15 cellular contexts compared by ENCODE assay signal in the genomic region with DNA sequence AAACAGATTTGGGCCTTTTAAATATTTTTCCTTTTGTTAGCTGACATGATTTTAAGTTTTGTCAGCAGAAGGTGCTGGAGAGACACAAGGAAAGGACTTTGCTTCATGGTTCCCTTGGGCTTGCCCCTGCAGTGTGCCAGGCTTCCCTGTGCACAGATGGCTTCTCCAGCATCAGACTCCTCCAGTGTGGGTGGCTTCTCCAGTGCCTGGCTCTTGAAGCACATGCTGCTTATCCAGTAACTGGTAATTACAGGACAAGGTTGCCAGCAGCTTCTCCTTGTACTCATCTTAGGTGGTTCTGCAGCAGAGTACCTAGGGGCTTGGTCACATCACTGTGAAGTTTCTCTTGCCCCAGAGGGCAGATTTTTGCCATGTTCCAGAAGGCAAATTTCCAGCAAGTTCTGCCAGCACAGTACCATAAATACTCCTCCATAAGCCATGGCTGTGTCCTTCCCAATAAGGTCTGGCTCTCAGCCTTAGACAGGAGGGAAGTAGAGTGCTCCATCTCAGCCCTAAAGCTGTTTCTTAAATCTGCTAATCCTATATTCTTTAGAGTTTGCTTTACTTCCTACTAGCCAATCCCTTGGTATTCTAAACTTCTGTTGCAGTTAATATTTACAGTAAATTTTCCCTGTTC.
DNase-seq lines count a peak whose midpoint lies in the region; ATAC-seq and TF ChIP-seq lines count a peak whose summit lies in the region.
"Had no signal": no experiment of that assay in that cellular context is flagged by ENCODE, and none has a peak within 500 bp of the region (broad histone marks: within the 10 kb centered on the region; RNA-seq: fewer than 3 reads in every experiment).

No MANE protein-coding gene starts in this region.

- peaks cover 31% of the 10 kb centered on the region for H3K36me3 ChIP-seq in left ventricle myocardium inferior
- peaks cover 18 to 19% of the 10 kb centered on the region in 2 donors for H3K36me3 ChIP-seq in ascending aorta

- H3K9me3 ChIP-seq in left ventricle myocardium inferior (replicated peaks) (no peaks in the 10 kb centered on the region), ascending aorta (no peaks in the 10 kb centered on the region)
- H3K9me3 ChIP-seq: spleen, vagina had no signal

- peaks cover 13% of the 10 kb centered on the region for H3K4me1 Mint-ChIP-seq in activated CD8-positive, alpha-beta T cell treated with anti-CD3 and anti-CD28 coated beads for 36 hours (ENCODE audit: low read depth)
- no peaks in the 10 kb centered on the region for H3K4me1 Mint-ChIP-seq in activated CD8-positive, alpha-beta T cell treated with anti-CD3 and anti-CD28 coated beads, Interleukin-2, amount 10 ng/mL, durations not matched to agents 7 days and 5 days (ENCODE audit: low read depth)
- peaks cover 18% of the 10 kb centered on the region for H3K4me1 Mint-ChIP-seq in stimulated activated effector memory CD8-positive, alpha-beta T cell treated with anti-CD3 and anti-CD28 coated beads, Interleukin-12 subunit alpha, Interleukin-12 subunit beta, amount 100 ng/mL, for 72 hours

- ATAC-seq in activated CD8-positive, alpha-beta T cell treated with anti-CD3 and anti-CD28 coated beads for 36 hours: no peak
- no peak for ATAC-seq in activated CD8-positive, alpha-beta T cell treated with anti-CD3 and anti-CD28 coated beads, Interleukin-2, amount 10 ng/mL, durations not matched to agents 7 days and 5 days
- ATAC-seq in SK-N-SH treated with all-trans-retinoic acid at 6 μM for 48 hours: peak; percentile 37; the same call in 2 of the 3 replicates
- peak; percentile 31 for ATAC-seq in stimulated activated effector memory CD8-positive, alpha-beta T cell treated with anti-CD3 and anti-CD28 coated beads, Interleukin-12 subunit alpha, Interleukin-12 subunit beta, amount 100 ng/mL, for 72 hours
- no peak for ATAC-seq in GM18520 (IDR thresholded peaks at IDR 0.05; ENCODE audit: unreplicated experiment)
- no peak for ATAC-seq in HG02885 (IDR thresholded peaks at IDR 0.05; ENCODE audit: poor library complexity, unreplicated experiment)
- ATAC-seq: GM12878 had no signal

- H3K27me3 ChIP-seq in left ventricle myocardium inferior (ENCODE audit: low read depth) (no peaks in the 10 kb centered on the region), ascending aorta (no peaks in the 10 kb centered on the region)
- H3K27me3 ChIP-seq: spleen, vagina had no signal

- peaks cover 46% of the 10 kb centered on the region for H3K4me1 ChIP-seq in left ventricle myocardium inferior
- H3K4me1 ChIP-seq in ascending aorta: peaks cover 0 to 5% of the 10 kb centered on the region in 2 donors

- H3K27ac Mint-ChIP-seq in activated CD8-positive, alpha-beta T cell treated with anti-CD3 and anti-CD28 coated beads for 36 hours: peak overlapping the region; percentile 43
- no peak overlapping the region for H3K27ac Mint-ChIP-seq in activated CD8-positive, alpha-beta T cell treated with anti-CD3 and anti-CD28 coated beads, Interleukin-2, amount 10 ng/mL, durations not matched to agents 7 days and 5 days
- peak overlapping the region; percentile 79 for H3K27ac Mint-ChIP-seq in stimulated activated effector memory CD8-positive, alpha-beta T cell treated with anti-CD3 and anti-CD28 coated beads, Interleukin-12 subunit alpha, Interleukin-12 subunit beta, amount 100 ng/mL, for 72 hours

- intact Hi-C loops in activated CD8-positive, alpha-beta T cell treated with anti-CD3 and anti-CD28 coated beads for 36 hours (cut with micrococcal nuclease): no loop called here
- intact Hi-C loops in left ventricle myocardium inferior (cut with micrococcal nuclease): no loop called here
- intact Hi-C loops in ascending aorta (cut with DNase I): no loop called here

- no peaks in the 10 kb centered on the region for H3K9me3 Mint-ChIP-seq in activated CD8-positive, alpha-beta T cell treated with anti-CD3 and anti-CD28 coated beads for 36 hours
- no peaks in the 10 kb centered on the region for H3K9me3 Mint-ChIP-seq in activated CD8-positive, alpha-beta T cell treated with anti-CD3 and anti-CD28 coated beads, Interleukin-2, amount 10 ng/mL, durations not matched to agents 7 days and 5 days (ENCODE audit: insufficient read depth)
- no peaks in the 10 kb centered on the region for H3K9me3 Mint-ChIP-seq in stimulated activated effector memory CD8-positive, alpha-beta T cell treated with anti-CD3 and anti-CD28 coated beads, Interleukin-12 subunit alpha, Interleukin-12 subunit beta, amount 100 ng/mL, for 72 hours
- H3K9me3 Mint-ChIP-seq: neural crest cell had no signal

- H3K4me3 Mint-ChIP-seq in activated CD8-positive, alpha-beta T cell treated with anti-CD3 and anti-CD28 coated beads for 36 hours: no peak overlapping the region
- H3K4me3 Mint-ChIP-seq in activated CD8-positive, alpha-beta T cell treated with anti-CD3 and anti-CD28 coated beads, Interleukin-2, amount 10 ng/mL, durations not matched to agents 7 days and 5 days: no peak overlapping the region
- no peak overlapping the region for H3K4me3 Mint-ChIP-seq in stimulated activated effector memory CD8-positive, alpha-beta T cell treated with anti-CD3 and anti-CD28 coated beads, Interleukin-12 subunit alpha, Interleukin-12 subunit beta, amount 100 ng/mL, for 72 hours
- H3K4me3 Mint-ChIP-seq: neural crest cell had no signal

- TF ChIP-seq CTCF in activated CD8-positive, alpha-beta T cell treated with anti-CD3 and anti-CD28 coated beads for 36 hours (IDR thresholded peaks at IDR 0.05): no peak
- TF ChIP-seq CTCF in left ventricle myocardium inferior (IDR thresholded peaks at IDR 0.05; ENCODE audit: borderline replicate concordance) (no peak), ascending aorta (IDR thresholded peaks at IDR 0.05) (no peak)

- H3K27ac ChIP-seq in left ventricle myocardium inferior (replicated peaks) (peak overlapping the region; percentile 7), ascending aorta (no peak overlapping the region)
- H3K27ac ChIP-seq: vagina had no signal

- CTCF ChIA-PET in activated CD8-positive, alpha-beta T cell treated with anti-CD3 and anti-CD28 coated beads for 36 hours (lab: Charles Lee): no interaction called here
- CTCF ChIA-PET in activated CD8-positive, alpha-beta T cell treated with anti-CD3 and anti-CD28 coated beads, Interleukin-2, amount 10 ng/mL, durations not matched to agents 7 days and 5 days (lab: Charles Lee): no interaction called here

- POLR2A ChIA-PET in activated CD8-positive, alpha-beta T cell treated with anti-CD3 and anti-CD28 coated beads for 36 hours (lab: Charles Lee): interaction anchor here (0.6 kb wide), 1 partner anchor 89 kb away, joined by 4 read pairs; no protein-coding TSS in a partner anchor
- POLR2A ChIA-PET in activated CD8-positive, alpha-beta T cell treated with anti-CD3 and anti-CD28 coated beads, Interleukin-2, amount 10 ng/mL, durations not matched to agents 7 days and 5 days (lab: Charles Lee): no interaction called here

- H3K36me3 Mint-ChIP-seq in activated CD8-positive, alpha-beta T cell treated with anti-CD3 and anti-CD28 coated beads for 36 hours (ENCODE audit: low read depth): peaks cover 17% of the 10 kb centered on the region
- H3K36me3 Mint-ChIP-seq in activated CD8-positive, alpha-beta T cell treated with anti-CD3 and anti-CD28 coated beads, Interleukin-2, amount 10 ng/mL, durations not matched to agents 7 days and 5 days (ENCODE audit: low read depth): peaks cover 28% of the 10 kb centered on the region
- H3K36me3 Mint-ChIP-seq in stimulated activated effector memory CD8-positive, alpha-beta T cell treated with anti-CD3 and anti-CD28 coated beads, Interleukin-12 subunit alpha, Interleukin-12 subunit beta, amount 100 ng/mL, for 72 hours: peaks cover 77% of the 10 kb centered on the region

- DNase-seq in activated CD8-positive, alpha-beta T cell treated with anti-CD3 and anti-CD28 coated beads for 36 hours: no peak
- DNase-seq in activated CD8-positive, alpha-beta T cell treated with anti-CD3 and anti-CD28 coated beads, Interleukin-2, amount 10 ng/mL, durations not matched to agents 7 days and 5 days: no peak
- DNase-seq in left ventricle myocardium inferior (no peak), ascending aorta (ENCODE audit: low spot score in 2 of 2) (no peak)
- DNase-seq in stimulated activated effector memory CD8-positive, alpha-beta T cell treated with anti-CD3 and anti-CD28 coated beads, Interleukin-12 subunit alpha, Interleukin-12 subunit beta, amount 100 ng/mL, for 72 hours (ENCODE audit: low spot score in 2 of 2): no peak
- DNase-seq: ACHN, DND-41, NCI-H1105, spleen had no signal

- H3K27me3 Mint-ChIP-seq in activated CD8-positive, alpha-beta T cell treated with anti-CD3 and anti-CD28 coated beads for 36 hours: no peaks in the 10 kb centered on the region
- no peaks in the 10 kb centered on the region for H3K27me3 Mint-ChIP-seq in activated CD8-positive, alpha-beta T cell treated with anti-CD3 and anti-CD28 coated beads, Interleukin-2, amount 10 ng/mL, durations not matched to agents 7 days and 5 days (ENCODE audit: low read depth)

- H3K4me3 ChIP-seq in left ventricle myocardium inferior (no peak overlapping the region), ascending aorta (no peak overlapping the region)
- H3K4me3 ChIP-seq: GM12878, spleen, vagina had no signal

TF ChIP-seq in SK-N-SH treated with all-trans-retinoic acid at 6 μM for 48 hours, 23 proteins besides CTCF, POLR2A, EP300 and RAD21 (continues in another document):
- TF ChIP-seq ZNF70 (CRISPR knock-in tag; IDR thresholded peaks at IDR 0.05) (no peak), ZNF565 (CRISPR knock-in tag; conservative IDR thresholded peaks at IDR 0.05; ENCODE audit: low read depth) (no peak), CSDC2 (CRISPR knock-in tag; IDR thresholded peaks at IDR 0.05) (no peak), PPARA (CRISPR knock-in tag; IDR thresholded peaks at IDR 0.05; ENCODE audit: borderline replicate concordance) (no peak), ZFP3 (CRISPR knock-in tag; IDR thresholded peaks at IDR 0.05) (no peak), ZNF8 (CRISPR knock-in tag; IDR thresholded peaks at IDR 0.05) (no peak), TCF4 (CRISPR knock-in tag; IDR thresholded peaks at IDR 0.05; ENCODE audit: borderline replicate concordance) (no peak), ZC3H10 (CRISPR knock-in tag; IDR thresholded peaks at IDR 0.05) (no peak), OSR1 (CRISPR knock-in tag; IDR thresholded peaks at IDR 0.05) (no peak)
- TF ChIP-seq, protein P1, sequence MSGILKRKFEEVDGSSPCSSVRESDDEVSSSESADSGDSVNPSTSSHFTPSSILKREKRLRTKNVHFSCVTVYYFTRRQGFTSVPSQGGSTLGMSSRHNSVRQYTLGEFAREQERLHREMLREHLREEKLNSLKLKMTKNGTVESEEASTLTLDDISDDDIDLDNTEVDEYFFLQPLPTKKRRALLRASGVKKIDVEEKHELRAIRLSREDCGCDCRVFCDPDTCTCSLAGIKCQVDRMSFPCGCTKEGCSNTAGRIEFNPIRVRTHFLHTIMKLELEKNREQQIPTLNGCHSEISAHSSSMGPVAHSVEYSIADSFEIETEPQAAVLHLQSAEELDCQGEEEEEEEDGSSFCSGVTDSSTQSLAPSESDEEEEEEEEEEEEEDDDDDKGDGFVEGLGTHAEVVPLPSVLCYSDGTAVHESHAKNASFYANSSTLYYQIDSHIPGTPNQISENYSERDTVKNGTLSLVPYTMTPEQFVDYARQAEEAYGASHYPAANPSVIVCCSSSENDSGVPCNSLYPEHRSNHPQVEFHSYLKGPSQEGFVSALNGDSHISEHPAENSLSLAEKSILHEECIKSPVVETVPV (CRISPR knock-in tag; IDR thresholded peaks at IDR 0.05): no peak

Comparison
In these comparisons a context has a peak if more than half of its experiments do, and no peak if none do; other contexts are left out.
1. ATAC-seq: peak in SK-N-SH treated with all-trans-retinoic acid at 6 μM for 48 hours (single experiment) and stimulated activated effector memory CD8-positive, alpha-beta T cell treated with anti-CD3 and anti-CD28 coated beads, Interleukin-12 subunit alpha, Interleukin-12 subunit beta, amount 100 ng/mL, for 72 hours (single experiment); none in activated CD8-positive, alpha-beta T cell treated with anti-CD3 and anti-CD28 coated beads for 36 hours (single experiment), activated CD8-positive, alpha-beta T cell treated with anti-CD3 and anti-CD28 coated beads, Interleukin-2, amount 10 ng/mL, durations not matched to agents 7 days and 5 days (single experiment), GM18520 (single experiment) and HG02885 (single experiment).